In genomic region chr15:40279437-40280141, GRCh38 we compare ENCODE assay signal across 8 cellular contexts. TPM values are rescaled to one million over a fixed set of nuclear protein-coding genes. Genes with fewer than 3 reads are reported as not detected.
DNase-seq lines count a peak whose midpoint lies in the region; ATAC-seq and TF ChIP-seq lines count a peak whose summit lies in the region.

No MANE protein-coding gene starts in this region.

- peak; percentile 94 for TF ChIP-seq CTCF in epithelial cell of esophagus (IDR thresholded peaks at IDR 0.05; ENCODE audit: insufficient read depth, low read depth, low read length, missing control alignments)

- no peak overlapping the region for H3K4me3 ChIP-seq in epithelial cell of esophagus (ENCODE audit: low read length)

- no peak for ATAC-seq in activated CD4-positive, CD25-positive, alpha-beta regulatory T cell treated with anti-CD3 and anti-CD28 coated beads, Interleukin-2, amount 50 U/mL, for 24 hours

- peak; percentile 43 to 66 (median 56) for DNase-seq in activated CD4-positive, CD25-positive, alpha-beta regulatory T cell (lab: John Stamatoyannopoulos, UW)
- DNase-seq in NCI-H526 treated with DMSO at 0.1 percent for 48 hours (lab: John Stamatoyannopoulos, UW) = peak; percentile 53
- DNase-seq in activated CD8-positive, alpha-beta memory T cell treated with anti-CD3 and anti-CD28 coated beads, Interleukin-2, amount 50 U/mL, for 4 hours = peak; percentile 76
- DNase-seq in epithelial cell of esophagus (ENCODE audit: low read depth) = peak; percentile 50
- DNase-seq in myocyte (ENCODE audit: low read depth) = peak; percentile 59
- peak; percentile 24 to 42 for DNase-seq in stimulated activated CD8-positive, alpha-beta memory T cell treated with anti-CD3 and anti-CD28 coated beads, Interleukin-7, amount 100 ng/mL, for 4 hours (ENCODE audit: low read depth in 2 of 2)
- DNase-seq in cortex of kidney (lab: John Stamatoyannopoulos, UW) = no peak

RNA-seq across cellular contexts. Expression of gene ANKRD63, which starts 3.3 kb away (rescaled TPM):
- 0.42 TPM in 1 of 2 replicates, not detected in the other for total RNA-seq in myocyte
- not detected for polyA plus RNA-seq in myocyte (2012)

RNA-seq across cellular contexts. Expression of gene PLCB2, which starts 28.1 kb away (rescaled TPM):
- total RNA-seq in myocyte = 0.99 and 1.4 TPM in 2 replicates
- polyA plus RNA-seq in myocyte (2012) = 0.35 TPM

RNA-seq across cellular contexts. Expression of gene PAK6, which starts 40.7 kb away (rescaled TPM):
- total RNA-seq in myocyte = 0.21 and 0.48 TPM in 2 replicates
- polyA plus RNA-seq in myocyte (2012) = 0.16 TPM

RNA-seq across cellular contexts. Expression of gene INAFM2, which starts 43.9 kb away (rescaled TPM):
- 40.5 and 73.3 TPM in 2 replicates for total RNA-seq in myocyte
- 31.6 TPM for polyA plus RNA-seq in myocyte (2012)
